In the genomic region with DNA sequence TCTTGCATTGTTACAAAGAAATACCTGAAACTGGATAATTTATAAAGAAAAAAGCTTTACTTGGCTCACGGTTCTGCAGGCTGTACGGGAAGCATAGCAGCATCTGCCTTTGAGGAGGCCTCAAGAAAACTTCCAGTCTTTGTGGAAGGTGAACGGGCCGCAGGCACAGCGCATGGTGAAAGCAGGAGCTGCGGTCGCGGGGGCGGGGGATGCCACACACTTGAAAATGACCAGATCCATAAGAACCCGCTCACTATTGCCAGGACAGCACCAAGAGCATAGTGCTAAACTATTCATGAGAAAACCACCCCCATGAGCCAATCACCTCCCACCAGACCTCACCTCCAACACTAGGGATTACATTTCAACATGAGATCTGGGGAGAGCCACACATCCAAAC, we compare ENCODE assay signal across 26 cellular contexts. TPM values are rescaled to one million over a fixed set of nuclear protein-coding genes. Genes with fewer than 3 reads are reported as not detected.
DNase-seq lines count a peak whose midpoint lies in the region; ATAC-seq, FAIRE-seq and TF ChIP-seq lines count a peak whose summit lies in the region.
"Had no signal": no experiment of that assay in that cellular context is flagged by ENCODE, and none has a peak within 500 bp of the region (broad histone marks: within the 10 kb centered on the region; RNA-seq: fewer than 3 reads in every experiment).

No MANE protein-coding gene starts in this region.

- intact Hi-C loops in esophagus muscularis mucosa (cut with DNase I) = no loop called here

- peak; percentile 23 for FAIRE-seq in bronchial epithelial cell (lab: Jason Lieb, UNC)
- FAIRE-seq: A549, D721Med, GM12891, GM18507 had no signal

- H3K27ac ChIP-seq in esophagus muscularis mucosa (replicated peaks in 1 of 4) = no peak overlapping the region
- H3K27ac ChIP-seq: 22Rv1; A549; BLaER1 treated with 17β-estradiol and CSF1 and Interleukin-3, amounts not matched to agents 10 nM and 100 nM had no signal

- no peak for TF ChIP-seq EP300 in esophagus muscularis mucosa (IDR thresholded peaks at IDR 0.05)

- no peak overlapping the region for H3K4me3 ChIP-seq in bronchial epithelial cell (ENCODE audit: low read depth, low read length)
- H3K4me3 ChIP-seq in esophagus muscularis mucosa = no peak overlapping the region
- H3K4me3 ChIP-seq: A549; BLaER1 treated with 17β-estradiol and CSF1 and Interleukin-3, amounts not matched to agents 10 nM and 100 nM; GM23338 had no signal

- no peak for ATAC-seq in activated CD4-positive, CD25-positive, alpha-beta regulatory T cell treated with anti-CD3 and anti-CD28 coated beads, Interleukin-2, amount 50 U/mL, for 24 hours
- no peak for ATAC-seq in activated T-helper 17 cell treated with anti-CD3 and anti-CD28 coated beads, Interleukin-2, amount 50 U/mL, for 72 hours (replicated peaks)
- ATAC-seq: A549, GM23338, HCT116 had no signal

- no peaks in the 10 kb centered on the region for H3K4me1 Mint-ChIP-seq in activated T-helper 17 cell treated with anti-CD3 and anti-CD28 coated beads, Interleukin-2, amount 50 U/mL, for 72 hours
- H3K4me1 Mint-ChIP-seq in mesothelial cell of epicardium = peaks cover 19% of the 10 kb centered on the region
- H3K4me1 Mint-ChIP-seq: CD8-positive, alpha-beta memory T cell had no signal

- peak; percentile 6 for DNase-seq in activated CD4-positive, CD25-positive, alpha-beta regulatory T cell treated with anti-CD3 and anti-CD28 coated beads, Interleukin-2, amount 50 U/mL, for 72 hours
- DNase-seq in bronchial epithelial cell (ENCODE audit: low read depth) (no peak), esophagus muscularis mucosa (ENCODE audit: extremely low spot score) (peak; percentile 50), midbrain (lab: John Stamatoyannopoulos, UW) (no peak), mesothelial cell of epicardium (ENCODE audit: low spot score in 2 of 2, unreplicated experiment in 2 of 2) (no peak)
- DNase-seq: ACHN; AML-193; BE2C; CD4-positive, alpha-beta T cell; CD8-positive, alpha-beta memory T cell; DMS 273 treated with DMSO at 0.1 percent for 48 hours; DMS79; EL; GDM1; H9 had no signal

- WGBS in esophagus muscularis mucosa = 97% methylated on average over 10 of the region's 10 CpGs

- H3K9me3 ChIP-seq in esophagus muscularis mucosa = no peaks in the 10 kb centered on the region
- H3K9me3 ChIP-seq: A549, BE2C had no signal

- peaks cover 3% of the 10 kb centered on the region for H3K27me3 Mint-ChIP-seq in activated T-helper 17 cell treated with anti-CD3 and anti-CD28 coated beads, Interleukin-2, amount 50 U/mL, for 72 hours
- H3K27me3 Mint-ChIP-seq in mesothelial cell of epicardium (ENCODE audit: low read depth) = peaks cover 22% of the 10 kb centered on the region

- TF ChIP-seq CTCF in bronchial epithelial cell (IDR thresholded peaks at IDR 0.05; ENCODE audit: insufficient read depth, low read length, severe bottlenecking) = no peak
- TF ChIP-seq CTCF in esophagus muscularis mucosa (IDR thresholded peaks at IDR 0.05) = no peak
- no peak for TF ChIP-seq CTCF in mesothelial cell of epicardium (IDR thresholded peaks at IDR 0.05; ENCODE audit: unreplicated experiment)

- no peak overlapping the region for H3K27ac Mint-ChIP-seq in activated T-helper 17 cell treated with anti-CD3 and anti-CD28 coated beads, Interleukin-2, amount 50 U/mL, for 72 hours
- no peak overlapping the region for H3K27ac Mint-ChIP-seq in mesothelial cell of epicardium
- H3K27ac Mint-ChIP-seq: CD14-positive monocyte; CD4-positive, alpha-beta T cell; GM23338; H9 had no signal

- no peak overlapping the region for H3K4me3 Mint-ChIP-seq in activated T-helper 17 cell treated with anti-CD3 and anti-CD28 coated beads, Interleukin-2, amount 50 U/mL, for 72 hours
- H3K4me3 Mint-ChIP-seq in mesothelial cell of epicardium = no peak overlapping the region
- H3K4me3 Mint-ChIP-seq: CD14-positive monocyte; CD4-positive, alpha-beta T cell; CD8-positive, alpha-beta memory T cell; GM23338; H9 had no signal

- no peak for TF ChIP-seq POLR2A in esophagus muscularis mucosa (IDR thresholded peaks at IDR 0.05; ENCODE audit: low read depth)

- H3K36me3 Mint-ChIP-seq in activated T-helper 17 cell treated with anti-CD3 and anti-CD28 coated beads, Interleukin-2, amount 50 U/mL, for 72 hours (ENCODE audit: low read depth) = no peaks in the 10 kb centered on the region
- H3K36me3 Mint-ChIP-seq in mesothelial cell of epicardium = no peaks in the 10 kb centered on the region
- H3K36me3 Mint-ChIP-seq: CD14-positive monocyte; CD8-positive, alpha-beta memory T cell had no signal

- no peaks in the 10 kb centered on the region for H3K9me3 Mint-ChIP-seq in activated T-helper 17 cell treated with anti-CD3 and anti-CD28 coated beads, Interleukin-2, amount 50 U/mL, for 72 hours
- H3K9me3 Mint-ChIP-seq in mesothelial cell of epicardium = peaks cover 7% of the 10 kb centered on the region
- H3K9me3 Mint-ChIP-seq: CD4-positive, alpha-beta T cell; CD8-positive, alpha-beta memory T cell; H9 had no signal

- H3K36me3 ChIP-seq in bronchial epithelial cell (ENCODE audit: control insufficient read depth, insufficient read depth, low read length) = no peaks in the 10 kb centered on the region
- no peaks in the 10 kb centered on the region for H3K36me3 ChIP-seq in esophagus muscularis mucosa
- H3K36me3 ChIP-seq: BE2C; BLaER1 treated with 17β-estradiol and CSF1 and Interleukin-3, amounts not matched to agents 10 nM and 100 nM had no signal

- H3K4me1 ChIP-seq in esophagus muscularis mucosa = peaks cover 4 to 14% (median 8%) of the 10 kb centered on the region in 4 donors
- H3K4me1 ChIP-seq: A549 had no signal

- H3K27me3 ChIP-seq in bronchial epithelial cell (ENCODE audit: control insufficient read depth, insufficient read depth, low read length) (peaks cover 2% of the 10 kb centered on the region), esophagus muscularis mucosa (peaks cover 0 to 19% (median 0%) of the 10 kb centered on the region in 4 donors)
- H3K27me3 ChIP-seq: BE2C; BLaER1 treated with 17β-estradiol and CSF1 and Interleukin-3, amounts not matched to agents 10 nM and 100 nM had no signal

RNA-seq across cellular contexts. Expression of a gene that starts 45.6 kb away (rescaled TPM):
- total RNA-seq in bronchial epithelial cell = 5.8 and 18.3 TPM in 2 replicates
- total RNA-seq in esophagus muscularis mucosa = 10 to 100 TPM in 3 of 4 donors, 1 to 10 TPM in 1; 4.2 to 55.4 (median 20.6) TPM
- under 1 TPM; 0.41 to 0.42 TPM for total RNA-seq in activated T-helper 17 cell treated with anti-CD3 and anti-CD28 coated beads, Interleukin-2, amount 50 U/mL, for 72 hours
- 32.2 to 42.1 TPM (median 36.2 TPM) in 3 replicates for total RNA-seq in mesothelial cell of epicardium

RNA-seq across cellular contexts. Expression of a gene that starts 54.6 kb away (rescaled TPM):
- total RNA-seq in bronchial epithelial cell (0.90 TPM in 1 of 2 replicates, not detected in the other), esophagus muscularis mucosa (10 to 100 TPM in 1 of 4 donors, 1 to 10 TPM in 3; 1.7 to 16.7 (median 5.7) TPM), mesothelial cell of epicardium (1.4 to 5.7 TPM (median 4.4 TPM) in 3 replicates)
- total RNA-seq in activated T-helper 17 cell treated with anti-CD3 and anti-CD28 coated beads, Interleukin-2, amount 50 U/mL, for 72 hours = not detected
- total RNA-seq: CD8-positive, alpha-beta memory T cell had no signal

Comparison
In these comparisons a context has a peak if more than half of its experiments do, and no peak if none do; other contexts are left out.
1. DNase-seq: peak in activated CD4-positive, CD25-positive, alpha-beta regulatory T cell treated with anti-CD3 and anti-CD28 coated beads, Interleukin-2, amount 50 U/mL, for 72 hours (single experiment) and esophagus muscularis mucosa (single experiment); none in bronchial epithelial cell (single experiment), midbrain (single experiment) and mesothelial cell of epicardium (0 of 2).